In genomic region chr2:178882666-178883440, GRCh38 we compare ENCODE assay signal across 17 cellular contexts.
DNase-seq lines count a peak whose midpoint lies in the region; ATAC-seq and TF ChIP-seq lines count a peak whose summit lies in the region.
"Had no signal": no experiment of that assay in that cellular context is flagged by ENCODE, and none has a peak within 500 bp of the region (broad histone marks: within the 10 kb centered on the region; RNA-seq: fewer than 3 reads in every experiment).

No MANE protein-coding gene starts in this region.

- peaks cover 19% of the 10 kb centered on the region for H3K4me1 ChIP-seq in GM23248 (ENCODE audit: insufficient read depth)
- peaks cover 0 to 3% of the 10 kb centered on the region in 2 experiments; a peak in 1 of 4 replicates for H3K4me1 ChIP-seq in SK-N-SH (ENCODE audit: control insufficient read depth in 1 of 2, insufficient read depth in 2 of 2, low read depth in 1 of 2, low read length in 1 of 2)
- peaks cover 14% of the 10 kb centered on the region for H3K4me1 ChIP-seq in osteoblast (ENCODE audit: insufficient read depth, low read length)
- H3K4me1 ChIP-seq: vagina had no signal

- H2AFZ ChIP-seq in GM23248 (peak overlapping the region; percentile 49; the same call in 1 of the 2 replicates), SK-N-SH (ENCODE audit: low read depth) (peak overlapping the region; percentile 58), osteoblast (ENCODE audit: low read length) (peak overlapping the region; percentile 2)

- in situ Hi-C loops in GM23248 (cut with MboI), result no loop called here

- H3K4me2 ChIP-seq in GM23248 (ENCODE audit: unreplicated experiment) (peak overlapping the region; percentile 69), SK-N-SH (peak overlapping the region; percentile 66), osteoblast (ENCODE audit: insufficient read depth, low read length) (peak overlapping the region; percentile 55)

- H3K9me3 ChIP-seq in GM23248 (ENCODE audit: low read depth) (no peaks in the 10 kb centered on the region), SK-N-SH (no peaks in the 10 kb centered on the region), osteoblast (ENCODE audit: low read depth, low read length) (no peaks in the 10 kb centered on the region)
- H3K9me3 ChIP-seq: gastrocnemius medialis, vagina had no signal

- TF ChIP-seq CTCF in SK-N-SH (IDR thresholded peaks at IDR 0.05), result no peak
- TF ChIP-seq CTCF in osteoblast (IDR thresholded peaks at IDR 0.05; ENCODE audit: extremely low read depth, low read depth, low read length), result no peak

- POLR2A ChIA-PET in SK-N-SH (lab: Yijun Ruan, JAX), result no interaction called here

- H3K27me3 ChIP-seq in GM23248 (replicated peaks; ENCODE audit: insufficient read depth) (no peaks in the 10 kb centered on the region), SK-N-SH (ENCODE audit: insufficient read depth) (no peaks in the 10 kb centered on the region), osteoblast (ENCODE audit: insufficient read depth, low read length) (no peaks in the 10 kb centered on the region)
- H3K27me3 ChIP-seq: gastrocnemius medialis, vagina had no signal

- H3K9ac ChIP-seq in GM23248, result no peak overlapping the region
- H3K9ac ChIP-seq in SK-N-SH, result no peak overlapping the region

- H3F3A ChIP-seq in GM23248 (ENCODE audit: insufficient read depth) (peaks cover 16% of the 10 kb centered on the region; the same call in 1 of the 2 replicates), SK-N-SH (replicated peaks; ENCODE audit: insufficient read depth) (peaks cover 7% of the 10 kb centered on the region)

- no peaks in the 10 kb centered on the region for H3K9me2 ChIP-seq in GM23248 (ENCODE audit: insufficient read depth)
- no peaks in the 10 kb centered on the region for H3K9me2 ChIP-seq in SK-N-SH

- peak; percentile 82 for DNase-seq in GM23248
- DNase-seq in SK-N-SH, result no peak
- peak; percentile 25 for DNase-seq in fibroblast of gingiva (ENCODE audit: low read depth)
- DNase-seq in osteoblast (ENCODE audit: insufficient read length, low spot score, missing footprints), result peak; percentile 86
- DNase-seq in NOMO-1 treated with dmso at 0.1 percent for 144 hours (lab: John Stamatoyannopoulos, UW; ENCODE audit: unreplicated experiment), result no peak
- no peak for DNase-seq in NCI-H510A (lab: John Stamatoyannopoulos, UW)
- DNase-seq: activated naive CD4-positive, alpha-beta T cell treated with anti-CD3 and anti-CD28 coated beads, Interleukin-2, amount 10 ng/mL, durations not matched to agents 7 days and 5 days; gastrocnemius medialis; kidney; NCI-H1436 treated with DMSO at 0.1 percent for 48 hours; retina; stimulated activated CD4-positive, alpha-beta T cell treated with anti-CD3 and anti-CD28 coated beads, Interleukin-4, amount 100 ng/mL, for 4 hours had no signal

- H3K79me2 ChIP-seq in GM23248 (ENCODE audit: insufficient read depth) (no peaks in the 10 kb centered on the region), SK-N-SH (ENCODE audit: insufficient read depth) (no peaks in the 10 kb centered on the region), osteoblast (ENCODE audit: insufficient read depth, low read length) (no peaks in the 10 kb centered on the region)

- no peak for TF ChIP-seq RAD21 in SK-N-SH (IDR thresholded peaks at IDR 0.05; ENCODE audit: low read length)

- WGBS in GM23248 (ENCODE audit: low coverage in 1 of 2, low lambda C conversion rate in 2 of 2, missing lambda C conversion rate in 2 of 2), 2 experiments, result 10 to 12% methylated on average over 6 of the region's 6 CpGs
- 30% methylated on average over 6 of the region's 6 CpGs for WGBS in SK-N-SH (ENCODE audit: low lambda C conversion rate)

- no peaks in the 10 kb centered on the region for H4K20me1 ChIP-seq in GM23248 (ENCODE audit: insufficient read depth)
- H4K20me1 ChIP-seq in SK-N-SH (ENCODE audit: insufficient read depth), result no peaks in the 10 kb centered on the region
- no peaks in the 10 kb centered on the region for H4K20me1 ChIP-seq in osteoblast (ENCODE audit: insufficient read depth, low read length)

- CTCF ChIA-PET in SK-N-SH (lab: Yijun Ruan, JAX), result interaction anchor here (0.7 to 2.7 kb wide), 3 partner anchors 8 to 121 kb away, joined by 3 to 10 read pairs (median 3); no protein-coding TSS in a partner anchor

- ATAC-seq in HG02884 (IDR thresholded peaks at IDR 0.05; ENCODE audit: unreplicated experiment) (no peak), GM19397 (IDR thresholded peaks at IDR 0.05; ENCODE audit: unreplicated experiment) (no peak)
- ATAC-seq: gastrocnemius medialis; stimulated activated memory B cell treated with anti-CD40 and anti-IgM and Interleukin-4, amounts not matched to agents 10 μg/mL and 1 μg/mL and 100 μg/mL, for 72 hours had no signal

- H3K27ac ChIP-seq in GM23248, result peak overlapping the region; percentile 43
- H3K27ac ChIP-seq in SK-N-SH (ENCODE audit: low read depth in 2 of 2, low read length in 1 of 2), result peak overlapping the region in 1 of 2 experiments; percentile 63; a peak in 3 of 4 replicates
- peak overlapping the region; percentile 7 for H3K27ac ChIP-seq in osteoblast (ENCODE audit: low read depth, low read length)
- H3K27ac ChIP-seq: vagina had no signal

- TF ChIP-seq EP300 in SK-N-SH (IDR thresholded peaks at IDR 0.05; ENCODE audit: borderline replicate concordance in 1 of 2, low read depth in 1 of 2, low read length in 1 of 2), result peak in 1 of 2 experiments; percentile 47; a peak in 1 of 4 replicates

- H3K4me3 ChIP-seq in GM23248, result peak overlapping the region; percentile 54
- no peak overlapping the region for H3K4me3 ChIP-seq in SK-N-SH (ENCODE audit: low read depth in 2 of 2, low read length in 1 of 2)
- no peak overlapping the region for H3K4me3 ChIP-seq in osteoblast (ENCODE audit: insufficient read depth, low read length)
- H3K4me3 ChIP-seq: coronary artery, gastrocnemius medialis, vagina had no signal

- H3K36me3 ChIP-seq in GM23248 (ENCODE audit: low read depth) (no peaks in the 10 kb centered on the region), SK-N-SH (replicated peaks in 1 of 2; ENCODE audit: control insufficient read depth in 1 of 2, insufficient read depth in 2 of 2, low read length in 1 of 2) (no peaks in the 10 kb centered on the region), osteoblast (ENCODE audit: insufficient read depth, low read length) (no peaks in the 10 kb centered on the region)
- H3K36me3 ChIP-seq: gastrocnemius medialis, vagina had no signal

TF ChIP-seq in SK-N-SH, 30 proteins besides CTCF, POLR2A, EP300 and RAD21:
- 0 out of 2 replicates have a peak, but pooled peaks have one; percentile 3 for TF ChIP-seq RXRA (IDR thresholded peaks at IDR 0.05; ENCODE audit: borderline replicate concordance, low read depth)
- no peak for TF ChIP-seq ZBTB33 (IDR thresholded peaks at IDR 0.05; ENCODE audit: borderline replicate concordance, low read depth)
- TF ChIP-seq TEAD4 (IDR thresholded peaks at IDR 0.05; ENCODE audit: borderline replicate concordance, insufficient read depth), result peak; percentile 38; the same call in 1 of the 2 replicates
- TF ChIP-seq, protein P1, sequence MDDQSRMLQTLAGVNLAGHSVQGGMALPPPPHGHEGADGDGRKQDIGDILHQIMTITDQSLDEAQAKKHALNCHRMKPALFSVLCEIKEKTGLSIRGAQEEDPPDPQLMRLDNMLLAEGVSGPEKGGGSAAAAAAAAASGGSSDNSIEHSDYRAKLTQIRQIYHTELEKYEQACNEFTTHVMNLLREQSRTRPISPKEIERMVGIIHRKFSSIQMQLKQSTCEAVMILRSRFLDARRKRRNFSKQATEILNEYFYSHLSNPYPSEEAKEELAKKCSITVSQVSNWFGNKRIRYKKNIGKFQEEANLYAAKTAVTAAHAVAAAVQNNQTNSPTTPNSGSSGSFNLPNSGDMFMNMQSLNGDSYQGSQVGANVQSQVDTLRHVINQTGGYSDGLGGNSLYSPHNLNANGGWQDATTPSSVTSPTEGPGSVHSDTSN (IDR thresholded peaks at IDR 0.05), result peak; percentile 47
- no peak for TF ChIP-seq SIN3A (IDR thresholded peaks at IDR 0.05; ENCODE audit: borderline replicate concordance, low read depth, low read length)
- peak; percentile 54 for TF ChIP-seq TCF12 (IDR thresholded peaks at IDR 0.05)
- TF ChIP-seq NFIC (IDR thresholded peaks at IDR 0.05; ENCODE audit: borderline replicate concordance), result peak; percentile 78
- peak; percentile 37 for TF ChIP-seq FOSL2 (IDR thresholded peaks at IDR 0.05; ENCODE audit: borderline replicate concordance, low read depth)
- TF ChIP-seq USF2 (IDR thresholded peaks at IDR 0.05; ENCODE audit: borderline replicate concordance, low read depth, low read length), result no peak

Comparison
In these comparisons a context has a peak if more than half of its experiments do, and no peak if none do; other contexts are left out.
1. DNase-seq: peak in GM23248 (single experiment), fibroblast of gingiva (single experiment) and osteoblast (single experiment); none in SK-N-SH (single experiment), NOMO-1 treated with dmso at 0.1 percent for 144 hours (single experiment) and NCI-H510A (single experiment).
2. H2AFZ ChIP-seq: peak in every context shown above with its lines; median percentile 58 in SK-N-SH; 49 in GM23248; 2 in osteoblast.
3. Peak in every context shown above with its lines, with median percentiles within 50 percentile points of each other: H3K4me2 ChIP-seq.